Comparison of ENCODE assay signal across 2 cellular contexts in the genomic region with DNA sequence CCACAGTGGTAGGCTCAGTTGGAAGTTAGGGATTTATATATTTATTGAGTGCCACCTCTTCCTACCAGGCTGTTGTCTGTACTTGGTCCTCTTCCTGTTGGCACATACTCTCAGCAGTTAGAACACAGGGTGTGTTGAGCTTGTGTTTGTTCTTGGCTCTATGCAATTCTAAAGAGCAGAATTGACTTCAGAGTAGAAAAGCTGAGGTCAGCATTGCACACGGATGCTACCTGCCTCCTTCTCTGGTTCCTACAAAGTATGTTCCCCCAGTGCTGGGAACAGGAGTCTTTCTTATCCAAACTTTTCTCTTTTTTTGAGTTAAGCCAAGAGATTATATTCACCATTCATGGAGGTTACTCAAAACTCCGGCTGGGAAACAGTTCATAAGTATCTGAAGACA.
TF ChIP-seq lines count a peak whose summit lies in the region.

No MANE protein-coding gene starts in this region.

TF ChIP-seq in IMR-90, 13 proteins besides CTCF, POLR2A, EP300 and RAD21:
- TF ChIP-seq BHLHE40 (IDR thresholded peaks at IDR 0.05; ENCODE audit: low read depth, low read length) = no peak
- TF ChIP-seq CEBPB (IDR thresholded peaks at IDR 0.05; ENCODE audit: low read depth, low read length) = no peak
- peak; percentile 65 for TF ChIP-seq MAFK (IDR thresholded peaks at IDR 0.05; ENCODE audit: low read depth, low read length)
- no peak for TF ChIP-seq RCOR1 (IDR thresholded peaks at IDR 0.05; ENCODE audit: insufficient replicate concordance, low read length)
- no peak for TF ChIP-seq MXI1 (IDR thresholded peaks at IDR 0.05; ENCODE audit: borderline replicate concordance, low read depth, low read length)
- TF ChIP-seq FOS (IDR thresholded peaks at IDR 0.05; ENCODE audit: low read depth, low read length) = no peak
- no peak for TF ChIP-seq USF2 (IDR thresholded peaks at IDR 0.05; ENCODE audit: low read depth, low read length)
- no peak for TF ChIP-seq MAZ (IDR thresholded peaks at IDR 0.05; ENCODE audit: borderline replicate concordance, low read depth, low read length)

TF ChIP-seq in K562, 482 proteins besides CTCF, POLR2A, EP300 and RAD21:
- peak; percentile 60 for TF ChIP-seq MAFK (IDR thresholded peaks at IDR 0.05; ENCODE audit: low read length)
- peak; percentile 47; the same call in 1 of the 2 replicates for TF ChIP-seq ZNF316 (IDR thresholded peaks at IDR 0.05)
- TF ChIP-seq MAFF (IDR thresholded peaks at IDR 0.05; ENCODE audit: low read length) = peak; percentile 63
- TF ChIP-seq C11orf30 (IDR thresholded peaks at IDR 0.05; ENCODE audit: low read depth) = peak; percentile 41; the same call in 1 of the 2 replicates
- TF ChIP-seq RFX5 (IDR thresholded peaks at IDR 0.05; ENCODE audit: low read depth, low read length) = no peak
- TF ChIP-seq, protein P1, sequence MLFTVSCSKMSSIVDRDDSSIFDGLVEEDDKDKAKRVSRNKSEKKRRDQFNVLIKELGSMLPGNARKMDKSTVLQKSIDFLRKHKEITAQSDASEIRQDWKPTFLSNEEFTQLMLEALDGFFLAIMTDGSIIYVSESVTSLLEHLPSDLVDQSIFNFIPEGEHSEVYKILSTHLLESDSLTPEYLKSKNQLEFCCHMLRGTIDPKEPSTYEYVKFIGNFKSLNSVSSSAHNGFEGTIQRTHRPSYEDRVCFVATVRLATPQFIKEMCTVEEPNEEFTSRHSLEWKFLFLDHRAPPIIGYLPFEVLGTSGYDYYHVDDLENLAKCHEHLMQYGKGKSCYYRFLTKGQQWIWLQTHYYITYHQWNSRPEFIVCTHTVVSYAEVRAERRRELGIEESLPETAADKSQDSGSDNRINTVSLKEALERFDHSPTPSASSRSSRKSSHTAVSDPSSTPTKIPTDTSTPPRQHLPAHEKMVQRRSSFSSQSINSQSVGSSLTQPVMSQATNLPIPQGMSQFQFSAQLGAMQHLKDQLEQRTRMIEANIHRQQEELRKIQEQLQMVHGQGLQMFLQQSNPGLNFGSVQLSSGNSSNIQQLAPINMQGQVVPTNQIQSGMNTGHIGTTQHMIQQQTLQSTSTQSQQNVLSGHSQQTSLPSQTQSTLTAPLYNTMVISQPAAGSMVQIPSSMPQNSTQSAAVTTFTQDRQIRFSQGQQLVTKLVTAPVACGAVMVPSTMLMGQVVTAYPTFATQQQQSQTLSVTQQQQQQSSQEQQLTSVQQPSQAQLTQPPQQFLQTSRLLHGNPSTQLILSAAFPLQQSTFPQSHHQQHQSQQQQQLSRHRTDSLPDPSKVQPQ (CRISPR knock-in tag; IDR thresholded peaks at IDR 0.05; ENCODE audit: borderline replicate concordance) = no peak
